Comparison of ENCODE assay signal across 1 cellular context in genomic region chr1:14598007-14598497, GRCh38.
TF ChIP-seq lines count a peak whose summit lies in the region.

No MANE protein-coding gene starts in this region.

TF ChIP-seq in HEK293, 187 proteins besides CTCF, POLR2A, EP300 and RAD21 (continued from another document):
- TF ChIP-seq, protein P1, sequence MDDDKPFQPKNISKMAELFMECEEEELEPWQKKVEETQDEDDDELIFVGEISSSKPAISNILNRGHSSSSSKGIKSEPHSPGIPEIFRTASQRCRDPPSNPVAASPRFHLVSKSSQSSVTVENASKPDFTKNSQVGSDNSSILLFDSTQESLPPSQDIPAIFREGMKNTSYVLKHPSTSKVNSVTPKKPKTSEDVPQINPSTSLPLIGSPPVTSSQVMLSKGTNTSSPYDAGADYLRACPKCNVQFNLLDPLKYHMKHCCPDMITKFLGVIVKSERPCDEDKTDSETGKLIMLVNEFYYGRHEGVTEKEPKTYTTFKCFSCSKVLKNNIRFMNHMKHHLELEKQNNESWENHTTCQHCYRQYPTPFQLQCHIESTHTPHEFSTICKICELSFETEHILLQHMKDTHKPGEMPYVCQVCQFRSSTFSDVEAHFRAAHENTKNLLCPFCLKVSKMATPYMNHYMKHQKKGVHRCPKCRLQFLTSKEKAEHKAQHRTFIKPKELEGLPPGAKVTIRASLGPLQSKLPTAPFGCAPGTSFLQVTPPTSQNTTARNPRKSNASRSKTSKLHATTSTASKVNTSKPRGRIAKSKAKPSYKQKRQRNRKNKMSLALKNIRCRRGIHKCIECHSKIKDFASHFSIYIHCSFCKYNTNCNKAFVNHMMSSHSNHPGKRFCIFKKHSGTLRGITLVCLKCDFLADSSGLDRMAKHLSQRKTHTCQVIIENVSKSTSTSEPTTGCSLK (tag by site-specific recombination; IDR thresholded peaks at IDR 0.05), result no peak
- TF ChIP-seq WT1 (tag by site-specific recombination; IDR thresholded peaks at IDR 0.05), result no peak
- TF ChIP-seq ZBTB6 (tag by site-specific recombination; IDR thresholded peaks at IDR 0.05), result peak; percentile 78
- no peak for TF ChIP-seq ZNF549 (tag by site-specific recombination; IDR thresholded peaks at IDR 0.05)
- TF ChIP-seq ZNF157 (tag by site-specific recombination; IDR thresholded peaks at IDR 0.05), result no peak
- peak; percentile 81 for TF ChIP-seq ZBTB17 (tag by site-specific recombination; IDR thresholded peaks at IDR 0.05)
- no peak for TF ChIP-seq ZNF843 (tag by site-specific recombination; IDR thresholded peaks at IDR 0.05)
- TF ChIP-seq ZNF664 (tag by site-specific recombination; IDR thresholded peaks at IDR 0.05), result no peak
- TF ChIP-seq AEBP2 (tag by site-specific recombination; IDR thresholded peaks at IDR 0.05; ENCODE audit: borderline replicate concordance), result no peak
- no peak for TF ChIP-seq ZNF747 (tag by site-specific recombination; IDR thresholded peaks at IDR 0.05)
- peak; percentile 82 for TF ChIP-seq ZBTB10 (tag by site-specific recombination; IDR thresholded peaks at IDR 0.05)
- TF ChIP-seq ZNF501 (tag by site-specific recombination; IDR thresholded peaks at IDR 0.05), result no peak
- no peak for TF ChIP-seq ZNF585B (tag by site-specific recombination; IDR thresholded peaks at IDR 0.05)
- no peak for TF ChIP-seq SP3 (tag by site-specific recombination; IDR thresholded peaks at IDR 0.05)
- TF ChIP-seq ZBTB20 (tag by site-specific recombination; IDR thresholded peaks at IDR 0.05), result peak; percentile 80
- peak; percentile 63 for TF ChIP-seq ZNF335 (tag by site-specific recombination; conservative IDR thresholded peaks at IDR 0.05)
- peak; percentile 71 for TF ChIP-seq EGR2 (tag by site-specific recombination; IDR thresholded peaks at IDR 0.05; ENCODE audit: low read depth)
- peak; percentile 78 for TF ChIP-seq GLIS1 (tag by site-specific recombination; IDR thresholded peaks at IDR 0.05)
- no peak for TF ChIP-seq ZNF132 (tag by site-specific recombination; IDR thresholded peaks at IDR 0.05; ENCODE audit: borderline replicate concordance)
- TF ChIP-seq ZBTB48 (tag by site-specific recombination; IDR thresholded peaks at IDR 0.05), result peak; percentile 52; the same call in 1 of the 2 replicates
- peak; percentile 60 for TF ChIP-seq ZBTB8A (tag by site-specific recombination; IDR thresholded peaks at IDR 0.05)
- peak; percentile 91 for TF ChIP-seq ZNF398 (tag by site-specific recombination; IDR thresholded peaks at IDR 0.05)
- no peak for TF ChIP-seq MYNN (tag by site-specific recombination; IDR thresholded peaks at IDR 0.05; ENCODE audit: borderline replicate concordance)
- TF ChIP-seq, protein P2, sequence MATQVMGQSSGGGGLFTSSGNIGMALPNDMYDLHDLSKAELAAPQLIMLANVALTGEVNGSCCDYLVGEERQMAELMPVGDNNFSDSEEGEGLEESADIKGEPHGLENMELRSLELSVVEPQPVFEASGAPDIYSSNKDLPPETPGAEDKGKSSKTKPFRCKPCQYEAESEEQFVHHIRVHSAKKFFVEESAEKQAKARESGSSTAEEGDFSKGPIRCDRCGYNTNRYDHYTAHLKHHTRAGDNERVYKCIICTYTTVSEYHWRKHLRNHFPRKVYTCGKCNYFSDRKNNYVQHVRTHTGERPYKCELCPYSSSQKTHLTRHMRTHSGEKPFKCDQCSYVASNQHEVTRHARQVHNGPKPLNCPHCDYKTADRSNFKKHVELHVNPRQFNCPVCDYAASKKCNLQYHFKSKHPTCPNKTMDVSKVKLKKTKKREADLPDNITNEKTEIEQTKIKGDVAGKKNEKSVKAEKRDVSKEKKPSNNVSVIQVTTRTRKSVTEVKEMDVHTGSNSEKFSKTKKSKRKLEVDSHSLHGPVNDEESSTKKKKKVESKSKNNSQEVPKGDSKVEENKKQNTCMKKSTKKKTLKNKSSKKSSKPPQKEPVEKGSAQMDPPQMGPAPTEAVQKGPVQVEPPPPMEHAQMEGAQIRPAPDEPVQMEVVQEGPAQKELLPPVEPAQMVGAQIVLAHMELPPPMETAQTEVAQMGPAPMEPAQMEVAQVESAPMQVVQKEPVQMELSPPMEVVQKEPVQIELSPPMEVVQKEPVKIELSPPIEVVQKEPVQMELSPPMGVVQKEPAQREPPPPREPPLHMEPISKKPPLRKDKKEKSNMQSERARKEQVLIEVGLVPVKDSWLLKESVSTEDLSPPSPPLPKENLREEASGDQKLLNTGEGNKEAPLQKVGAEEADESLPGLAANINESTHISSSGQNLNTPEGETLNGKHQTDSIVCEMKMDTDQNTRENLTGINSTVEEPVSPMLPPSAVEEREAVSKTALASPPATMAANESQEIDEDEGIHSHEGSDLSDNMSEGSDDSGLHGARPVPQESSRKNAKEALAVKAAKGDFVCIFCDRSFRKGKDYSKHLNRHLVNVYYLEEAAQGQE (tag by site-specific recombination; IDR thresholded peaks at IDR 0.05), result no peak
